22 cellular contexts compared by ENCODE assay signal in genomic region chr9:131781069-131781468, GRCh38. TPM values are rescaled to one million over a fixed set of nuclear protein-coding genes. Genes with fewer than 3 reads are reported as not detected.
DNase-seq lines count a peak whose midpoint lies in the region; ATAC-seq and TF ChIP-seq lines count a peak whose summit lies in the region.
"Had no signal": no experiment of that assay in that cellular context is flagged by ENCODE, and none has a peak within 500 bp of the region (broad histone marks: within the 10 kb centered on the region; RNA-seq: fewer than 3 reads in every experiment).

No MANE protein-coding gene starts in this region.

- H3K4me3 Mint-ChIP-seq in activated CD8-positive, alpha-beta T cell treated with anti-CD3 and anti-CD28 coated beads for 36 hours: no peak overlapping the region
- no peak overlapping the region for H3K4me3 Mint-ChIP-seq in activated CD8-positive, alpha-beta T cell treated with anti-CD3 and anti-CD28 coated beads, Interleukin-2, amount 10 ng/mL, durations not matched to agents 7 days and 5 days
- H3K4me3 Mint-ChIP-seq in activated naive CD8-positive, alpha-beta T cell treated with anti-CD3 and anti-CD28 coated beads, Interleukin-2, amount 50 U/mL, for 24 hours: no peak overlapping the region
- H3K4me3 Mint-ChIP-seq: brain, GM23338, memory B cell, natural killer cell, T-helper 17 cell had no signal

- H3K36me3 ChIP-seq in left ventricle myocardium inferior: no peaks in the 10 kb centered on the region
- H3K36me3 ChIP-seq: esophagus squamous epithelium, ovary, right lobe of liver had no signal

- H3K27ac Mint-ChIP-seq in activated CD8-positive, alpha-beta T cell treated with anti-CD3 and anti-CD28 coated beads for 36 hours: no peak overlapping the region
- no peak overlapping the region for H3K27ac Mint-ChIP-seq in activated CD8-positive, alpha-beta T cell treated with anti-CD3 and anti-CD28 coated beads, Interleukin-2, amount 10 ng/mL, durations not matched to agents 7 days and 5 days
- H3K27ac Mint-ChIP-seq in activated naive CD8-positive, alpha-beta T cell treated with anti-CD3 and anti-CD28 coated beads, Interleukin-2, amount 50 U/mL, for 24 hours: no peak overlapping the region
- H3K27ac Mint-ChIP-seq: brain, GM23338, memory B cell, natural killer cell, T-helper 17 cell had no signal

- ATAC-seq in activated CD8-positive, alpha-beta T cell treated with anti-CD3 and anti-CD28 coated beads for 36 hours: peak; percentile 79
- ATAC-seq in activated CD8-positive, alpha-beta T cell treated with anti-CD3 and anti-CD28 coated beads, Interleukin-2, amount 10 ng/mL, durations not matched to agents 7 days and 5 days: no peak
- ATAC-seq in activated naive CD8-positive, alpha-beta T cell treated with anti-CD3 and anti-CD28 coated beads, Interleukin-2, amount 50 U/mL, for 24 hours: peak; percentile 49
- ATAC-seq: GM23338, natural killer cell, Panc1, right lobe of liver, T-helper 17 cell had no signal

- TF ChIP-seq POLR2A in NB4 (IDR thresholded peaks at IDR 0.05; ENCODE audit: extremely low read depth, insufficient read length): no peak

- peaks cover 11% of the 10 kb centered on the region for H3K9me3 ChIP-seq in left ventricle myocardium inferior (replicated peaks)
- H3K9me3 ChIP-seq: esophagus squamous epithelium, ovary, right lobe of liver, testis had no signal

- POLR2A ChIA-PET in activated CD8-positive, alpha-beta T cell treated with anti-CD3 and anti-CD28 coated beads for 36 hours (lab: Charles Lee): no interaction called here
- POLR2A ChIA-PET in activated CD8-positive, alpha-beta T cell treated with anti-CD3 and anti-CD28 coated beads, Interleukin-2, amount 10 ng/mL, durations not matched to agents 7 days and 5 days (lab: Charles Lee): no interaction called here

- no peak for TF ChIP-seq CTCF in activated CD8-positive, alpha-beta T cell treated with anti-CD3 and anti-CD28 coated beads for 36 hours (IDR thresholded peaks at IDR 0.05)
- TF ChIP-seq CTCF in NB4 (IDR thresholded peaks at IDR 0.05; ENCODE audit: low read depth, low read length) (no peak), left ventricle myocardium inferior (IDR thresholded peaks at IDR 0.05; ENCODE audit: borderline replicate concordance) (no peak)

- H3K4me1 Mint-ChIP-seq in activated CD8-positive, alpha-beta T cell treated with anti-CD3 and anti-CD28 coated beads for 36 hours (ENCODE audit: low read depth): peaks cover 12% of the 10 kb centered on the region
- no peaks in the 10 kb centered on the region for H3K4me1 Mint-ChIP-seq in activated CD8-positive, alpha-beta T cell treated with anti-CD3 and anti-CD28 coated beads, Interleukin-2, amount 10 ng/mL, durations not matched to agents 7 days and 5 days (ENCODE audit: low read depth)
- peaks cover 6% of the 10 kb centered on the region for H3K4me1 Mint-ChIP-seq in activated naive CD8-positive, alpha-beta T cell treated with anti-CD3 and anti-CD28 coated beads, Interleukin-2, amount 50 U/mL, for 24 hours
- H3K4me1 Mint-ChIP-seq: brain, GM23338, natural killer cell, T-helper 17 cell had no signal

- peaks cover 2% of the 10 kb centered on the region for H3K9me3 Mint-ChIP-seq in activated CD8-positive, alpha-beta T cell treated with anti-CD3 and anti-CD28 coated beads for 36 hours
- no peaks in the 10 kb centered on the region for H3K9me3 Mint-ChIP-seq in activated CD8-positive, alpha-beta T cell treated with anti-CD3 and anti-CD28 coated beads, Interleukin-2, amount 10 ng/mL, durations not matched to agents 7 days and 5 days (ENCODE audit: insufficient read depth)
- H3K9me3 Mint-ChIP-seq in activated naive CD8-positive, alpha-beta T cell treated with anti-CD3 and anti-CD28 coated beads, Interleukin-2, amount 50 U/mL, for 24 hours: no peaks in the 10 kb centered on the region
- H3K9me3 Mint-ChIP-seq: natural killer cell had no signal

- no peak overlapping the region for H3K27ac ChIP-seq in left ventricle myocardium inferior (replicated peaks)
- H3K27ac ChIP-seq: esophagus squamous epithelium, ovary, right lobe of liver, testis had no signal

- CTCF ChIA-PET in activated CD8-positive, alpha-beta T cell treated with anti-CD3 and anti-CD28 coated beads for 36 hours (lab: Charles Lee): interaction anchor here (1.0 to 2.6 kb wide), 2 partner anchors 19 to 26 kb away, joined by 3 to 6 read pairs; no protein-coding TSS in a partner anchor
- CTCF ChIA-PET in activated CD8-positive, alpha-beta T cell treated with anti-CD3 and anti-CD28 coated beads, Interleukin-2, amount 10 ng/mL, durations not matched to agents 7 days and 5 days (lab: Charles Lee): interaction anchor here (0.7 kb wide), 1 partner anchor 324 kb away, joined by 3 read pairs; no protein-coding TSS in a partner anchor

- peak; percentile 17 for DNase-seq in activated CD8-positive, alpha-beta T cell treated with anti-CD3 and anti-CD28 coated beads for 36 hours
- DNase-seq in activated CD8-positive, alpha-beta T cell treated with anti-CD3 and anti-CD28 coated beads, Interleukin-2, amount 10 ng/mL, durations not matched to agents 7 days and 5 days: no peak
- DNase-seq in NB4 (ENCODE audit: low read depth) (peak; percentile 35), left ventricle myocardium inferior (no peak), SHP77 treated with DMSO at 0.1 percent for 48 hours (lab: John Stamatoyannopoulos, UW) (no peak), OCI-M2 (lab: John Stamatoyannopoulos, UW; ENCODE audit: unreplicated experiment) (no peak)
- DNase-seq in activated naive CD8-positive, alpha-beta T cell treated with anti-CD3 and anti-CD28 coated beads, Interleukin-2, amount 50 U/mL, for 24 hours: no peak
- DNase-seq: activated CD4-positive, alpha-beta T cell treated with anti-CD3 and anti-CD28 coated beads, Interleukin-2, amount 50 U/mL, for 48 hours; DMS153; esophagus squamous epithelium; KG1; natural killer cell; NCI-H1417; ovary; right lobe of liver; stimulated activated CD4-positive, alpha-beta T cell treated with anti-CD3 and anti-CD28 coated beads, Interleukin-15, amount 100 ng/mL, for 24 hours; T-helper 17 cell; testis had no signal

- H3K4me1 ChIP-seq in left ventricle myocardium inferior: no peaks in the 10 kb centered on the region
- H3K4me1 ChIP-seq: esophagus squamous epithelium, right lobe of liver, testis had no signal

- peaks cover 59% of the 10 kb centered on the region for H3K27me3 ChIP-seq in left ventricle myocardium inferior (ENCODE audit: low read depth)
- H3K27me3 ChIP-seq: ovary, right lobe of liver, testis had no signal

- intact Hi-C loops in activated CD8-positive, alpha-beta T cell treated with anti-CD3 and anti-CD28 coated beads for 36 hours (cut with micrococcal nuclease): no loop called here
- intact Hi-C loops in left ventricle myocardium inferior (cut with micrococcal nuclease): no loop called here

- peaks cover 37% of the 10 kb centered on the region for H3K27me3 Mint-ChIP-seq in activated CD8-positive, alpha-beta T cell treated with anti-CD3 and anti-CD28 coated beads for 36 hours
- H3K27me3 Mint-ChIP-seq in activated CD8-positive, alpha-beta T cell treated with anti-CD3 and anti-CD28 coated beads, Interleukin-2, amount 10 ng/mL, durations not matched to agents 7 days and 5 days (ENCODE audit: low read depth): peaks cover 22% of the 10 kb centered on the region
- H3K27me3 Mint-ChIP-seq in activated naive CD8-positive, alpha-beta T cell treated with anti-CD3 and anti-CD28 coated beads, Interleukin-2, amount 50 U/mL, for 24 hours: peaks cover 43% of the 10 kb centered on the region

- no peaks in the 10 kb centered on the region for H3K36me3 Mint-ChIP-seq in activated CD8-positive, alpha-beta T cell treated with anti-CD3 and anti-CD28 coated beads for 36 hours (ENCODE audit: low read depth)
- no peaks in the 10 kb centered on the region for H3K36me3 Mint-ChIP-seq in activated CD8-positive, alpha-beta T cell treated with anti-CD3 and anti-CD28 coated beads, Interleukin-2, amount 10 ng/mL, durations not matched to agents 7 days and 5 days (ENCODE audit: low read depth)
- no peaks in the 10 kb centered on the region for H3K36me3 Mint-ChIP-seq in activated naive CD8-positive, alpha-beta T cell treated with anti-CD3 and anti-CD28 coated beads, Interleukin-2, amount 50 U/mL, for 24 hours (ENCODE audit: low read depth)
- H3K36me3 Mint-ChIP-seq: brain, memory B cell, natural killer cell had no signal

- H3K4me3 ChIP-seq in NB4 (ENCODE audit: low read depth, low read length) (no peak overlapping the region), left ventricle myocardium inferior (no peak overlapping the region)
- H3K4me3 ChIP-seq: esophagus squamous epithelium, GM23338, ovary, right lobe of liver, testis had no signal

RNA-seq across cellular contexts. Expression of gene RAPGEF1, which starts 41.2 kb away (rescaled TPM):
- 10 to 100 TPM; 84.5 to 85.2 TPM for total RNA-seq in activated CD8-positive, alpha-beta T cell treated with anti-CD3 and anti-CD28 coated beads for 36 hours
- 100 to 1,000 TPM; 128 TPM for total RNA-seq in activated CD8-positive, alpha-beta T cell treated with anti-CD3 and anti-CD28 coated beads, Interleukin-2, amount 10 ng/mL, durations not matched to agents 7 days and 5 days
- total RNA-seq in left ventricle myocardium inferior: 95.9 TPM

Comparison
In these comparisons a context has a peak if more than half of its experiments do, and no peak if none do; other contexts are left out.
1. DNase-seq: peak in activated CD8-positive, alpha-beta T cell treated with anti-CD3 and anti-CD28 coated beads for 36 hours (single experiment) and NB4 (single experiment); none in activated CD8-positive, alpha-beta T cell treated with anti-CD3 and anti-CD28 coated beads, Interleukin-2, amount 10 ng/mL, durations not matched to agents 7 days and 5 days (single experiment), activated naive CD8-positive, alpha-beta T cell treated with anti-CD3 and anti-CD28 coated beads, Interleukin-2, amount 50 U/mL, for 24 hours (single experiment), left ventricle myocardium inferior (single experiment), SHP77 treated with DMSO at 0.1 percent for 48 hours (single experiment) and OCI-M2 (single experiment).